15 cellular contexts compared by ENCODE assay signal in the genomic region with DNA sequence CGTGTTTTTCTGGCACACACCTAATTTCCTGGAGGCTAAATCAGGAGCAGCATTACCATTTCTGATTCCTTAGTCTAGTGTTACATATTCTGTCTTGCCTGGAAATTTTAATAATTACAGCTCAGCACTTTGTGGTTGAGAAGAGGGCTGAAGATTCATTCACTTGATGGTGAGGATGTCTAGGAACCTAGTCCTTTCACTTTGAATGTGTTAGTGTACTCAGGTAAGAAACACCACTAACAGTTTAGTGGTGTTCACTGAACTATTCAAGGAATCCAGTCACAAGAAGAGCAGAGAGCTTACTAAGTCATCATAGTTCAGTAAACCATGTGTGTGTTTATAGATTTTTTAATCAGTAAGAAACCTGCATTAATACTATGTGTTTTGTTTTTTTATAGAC.
DNase-seq lines count a peak whose midpoint lies in the region; ATAC-seq and TF ChIP-seq lines count a peak whose summit lies in the region.
"Had no signal": no experiment of that assay in that cellular context is flagged by ENCODE, and none has a peak within 500 bp of the region (broad histone marks: within the 10 kb centered on the region; RNA-seq: fewer than 3 reads in every experiment).

No MANE protein-coding gene starts in this region.

- no peak for DNase-seq in activated CD4-positive, alpha-beta T cell treated with anti-CD3 and anti-CD28 coated beads, Interleukin-2, amount 10 ng/mL, durations not matched to agents 7 days and 5 days
- no peak for DNase-seq in activated CD4-positive, alpha-beta T cell treated with anti-CD3 and anti-CD28 coated beads for 4 hours
- DNase-seq in activated naive CD8-positive, alpha-beta T cell treated with anti-CD3 and anti-CD28 coated beads for 36 hours, result no peak
- no peak for DNase-seq in spleen
- no peak for DNase-seq in NCI-H1694 treated with DMSO at 0.1 percent for 48 hours (lab: John Stamatoyannopoulos, UW)
- DNase-seq in NOMO-1 (lab: John Stamatoyannopoulos, UW; ENCODE audit: unreplicated experiment in 2 of 2), result no peak
- DNase-seq: caudate nucleus, lower lobe of right lung, NCI-H1092 treated with DMSO at 0.1 percent for 48 hours, NCI-H446, RPMI8226, upper lobe of left lung had no signal

- 43 to 52% (median 47%) methylated on average over 1 of the region's 1 CpG for whole genome bisulfite sequencing in spleen, 5 donors

- H3K4me1 Mint-ChIP-seq in activated CD4-positive, alpha-beta T cell treated with anti-CD3 and anti-CD28 coated beads, Interleukin-2, amount 10 ng/mL, durations not matched to agents 7 days and 5 days, result peaks cover 40% of the 10 kb centered on the region
- H3K4me1 Mint-ChIP-seq in activated naive CD8-positive, alpha-beta T cell treated with anti-CD3 and anti-CD28 coated beads for 36 hours, result peaks cover 42% of the 10 kb centered on the region

- H3K4me3 Mint-ChIP-seq in activated CD4-positive, alpha-beta T cell treated with anti-CD3 and anti-CD28 coated beads, Interleukin-2, amount 10 ng/mL, durations not matched to agents 7 days and 5 days, result no peak overlapping the region
- peak overlapping the region; percentile 22 for H3K4me3 Mint-ChIP-seq in activated naive CD8-positive, alpha-beta T cell treated with anti-CD3 and anti-CD28 coated beads for 36 hours

- CTCF ChIA-PET in activated CD4-positive, alpha-beta T cell treated with anti-CD3 and anti-CD28 coated beads, Interleukin-2, amount 10 ng/mL, durations not matched to agents 7 days and 5 days (lab: Charles Lee), result interaction anchor here (1.5 to 1.8 kb wide), 2 partner anchors 10 to 11 kb away, joined by 4 to 7 read pairs; no protein-coding TSS in a partner anchor

- no peaks in the 10 kb centered on the region for H3K9me3 ChIP-seq in spleen
- H3K9me3 ChIP-seq: A549, lower lobe of right lung, upper lobe of left lung had no signal

- POLR2A ChIA-PET in activated CD4-positive, alpha-beta T cell treated with anti-CD3 and anti-CD28 coated beads, Interleukin-2, amount 10 ng/mL, durations not matched to agents 7 days and 5 days (lab: Charles Lee), result interaction anchor here (0.7 kb wide), 1 partner anchor 67 kb away, joined by 3 read pairs; no protein-coding TSS in a partner anchor

- peak overlapping the region; percentile 80 for H3K27ac Mint-ChIP-seq in activated CD4-positive, alpha-beta T cell treated with anti-CD3 and anti-CD28 coated beads, Interleukin-2, amount 10 ng/mL, durations not matched to agents 7 days and 5 days
- H3K27ac Mint-ChIP-seq in activated naive CD8-positive, alpha-beta T cell treated with anti-CD3 and anti-CD28 coated beads for 36 hours, result peak overlapping the region; percentile 73

- no peak for TF ChIP-seq CTCF in spleen (IDR thresholded peaks at IDR 0.05 in 8 of 11, conservative IDR thresholded peaks at IDR 0.05 in 3 of 11)

- H3K9me3 Mint-ChIP-seq in activated CD4-positive, alpha-beta T cell treated with anti-CD3 and anti-CD28 coated beads, Interleukin-2, amount 10 ng/mL, durations not matched to agents 7 days and 5 days, result peaks cover 2% of the 10 kb centered on the region
- no peaks in the 10 kb centered on the region for H3K9me3 Mint-ChIP-seq in activated naive CD8-positive, alpha-beta T cell treated with anti-CD3 and anti-CD28 coated beads for 36 hours

- H3K4me3 ChIP-seq in spleen, result no peak overlapping the region
- H3K4me3 ChIP-seq: A549, lower lobe of right lung, upper lobe of left lung had no signal

- H3K27me3 Mint-ChIP-seq in activated CD4-positive, alpha-beta T cell treated with anti-CD3 and anti-CD28 coated beads, Interleukin-2, amount 10 ng/mL, durations not matched to agents 7 days and 5 days, result no peaks in the 10 kb centered on the region
- H3K27me3 Mint-ChIP-seq in activated naive CD8-positive, alpha-beta T cell treated with anti-CD3 and anti-CD28 coated beads for 36 hours, result no peaks in the 10 kb centered on the region

- no peak for TF ChIP-seq POLR2A in spleen (IDR thresholded peaks at IDR 0.05)

- H3K36me3 ChIP-seq in spleen, result peaks cover 0 to 49% (median 21%) of the 10 kb centered on the region in 6 donors

- H3K4me1 ChIP-seq in spleen, result peaks cover 14 to 33% (median 24%) of the 10 kb centered on the region in 6 donors
- H3K4me1 ChIP-seq: lower lobe of right lung had no signal

- no peaks in the 10 kb centered on the region for H3K27me3 ChIP-seq in spleen (replicated peaks in 1 of 7)
- H3K27me3 ChIP-seq: upper lobe of left lung had no signal

- intact Hi-C loops in spleen (cut with DNase I; ENCODE audit: low total_unique reads), result no loop called here

- H3K27ac ChIP-seq in spleen, result peak overlapping the region in 6 of 8 donors; percentile 42 to 67 (median 50)
- H3K27ac ChIP-seq: A549, lower lobe of right lung, upper lobe of left lung had no signal

- ATAC-seq in HG02759 (IDR thresholded peaks at IDR 0.05; ENCODE audit: unreplicated experiment) (peak; percentile 55), GM21381 (IDR thresholded peaks at IDR 0.05; ENCODE audit: unreplicated experiment) (no peak)
- ATAC-seq: A549, lower lobe of right lung had no signal

- H3K36me3 Mint-ChIP-seq in activated CD4-positive, alpha-beta T cell treated with anti-CD3 and anti-CD28 coated beads, Interleukin-2, amount 10 ng/mL, durations not matched to agents 7 days and 5 days (ENCODE audit: low read depth), result peaks cover 63% of the 10 kb centered on the region
- H3K36me3 Mint-ChIP-seq in activated naive CD8-positive, alpha-beta T cell treated with anti-CD3 and anti-CD28 coated beads for 36 hours, result peaks cover 47% of the 10 kb centered on the region
